ENCODE assay signal across 1 cellular context in the genomic region with DNA sequence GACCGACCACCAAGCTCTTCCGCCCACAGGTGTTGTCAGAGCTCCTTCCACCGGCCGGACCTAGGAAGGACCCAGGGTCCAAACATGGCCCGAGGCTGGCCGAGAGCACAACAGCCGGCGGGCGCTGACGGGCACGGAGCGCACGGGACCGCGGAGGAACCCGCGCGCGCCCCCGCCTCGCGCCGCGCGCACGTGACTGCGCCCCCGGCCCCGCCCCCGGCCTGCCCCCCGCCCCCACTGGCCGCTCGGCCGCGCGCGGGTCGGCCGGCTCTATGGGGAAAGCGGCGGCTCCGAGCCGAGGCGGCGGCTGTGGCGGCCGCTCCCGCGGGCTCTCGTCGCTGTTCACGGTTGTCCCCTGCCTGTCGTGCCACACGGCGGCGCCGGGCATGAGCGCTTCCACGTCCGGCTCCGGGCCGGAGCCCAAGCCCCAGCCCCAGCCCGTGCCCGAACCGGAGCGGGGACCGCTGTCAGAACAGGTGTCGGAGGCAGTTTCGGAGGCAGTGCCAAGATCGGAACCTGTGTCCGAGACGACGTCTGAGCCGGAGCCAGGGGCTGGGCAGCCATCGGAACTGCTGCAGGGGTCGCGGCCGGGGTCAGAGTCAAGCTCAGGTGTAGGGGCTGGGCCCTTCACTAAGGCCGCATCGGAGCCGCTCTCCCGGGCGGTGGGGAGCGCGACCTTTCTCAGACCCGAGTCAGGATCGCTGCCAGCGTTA.
TF ChIP-seq lines count a peak whose summit lies in the region.

A gene with protein sequence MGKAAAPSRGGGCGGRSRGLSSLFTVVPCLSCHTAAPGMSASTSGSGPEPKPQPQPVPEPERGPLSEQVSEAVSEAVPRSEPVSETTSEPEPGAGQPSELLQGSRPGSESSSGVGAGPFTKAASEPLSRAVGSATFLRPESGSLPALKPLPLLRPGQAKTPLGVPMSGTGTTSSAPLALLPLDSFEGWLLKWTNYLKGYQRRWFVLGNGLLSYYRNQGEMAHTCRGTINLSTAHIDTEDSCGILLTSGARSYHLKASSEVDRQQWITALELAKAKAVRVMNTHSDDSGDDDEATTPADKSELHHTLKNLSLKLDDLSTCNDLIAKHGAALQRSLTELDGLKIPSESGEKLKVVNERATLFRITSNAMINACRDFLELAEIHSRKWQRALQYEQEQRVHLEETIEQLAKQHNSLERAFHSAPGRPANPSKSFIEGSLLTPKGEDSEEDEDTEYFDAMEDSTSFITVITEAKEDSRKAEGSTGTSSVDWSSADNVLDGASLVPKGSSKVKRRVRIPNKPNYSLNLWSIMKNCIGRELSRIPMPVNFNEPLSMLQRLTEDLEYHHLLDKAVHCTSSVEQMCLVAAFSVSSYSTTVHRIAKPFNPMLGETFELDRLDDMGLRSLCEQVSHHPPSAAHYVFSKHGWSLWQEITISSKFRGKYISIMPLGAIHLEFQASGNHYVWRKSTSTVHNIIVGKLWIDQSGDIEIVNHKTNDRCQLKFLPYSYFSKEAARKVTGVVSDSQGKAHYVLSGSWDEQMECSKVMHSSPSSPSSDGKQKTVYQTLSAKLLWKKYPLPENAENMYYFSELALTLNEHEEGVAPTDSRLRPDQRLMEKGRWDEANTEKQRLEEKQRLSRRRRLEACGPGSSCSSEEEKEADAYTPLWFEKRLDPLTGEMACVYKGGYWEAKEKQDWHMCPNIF (plus strand): TSS at position 237 of the 713 bp plus-strand sequence. CDS start 36 bp downstream, at position 273.

TF ChIP-seq in HCT116, 20 proteins besides CTCF, POLR2A, EP300 and RAD21 (continued from another document):
- TF ChIP-seq, protein P1, sequence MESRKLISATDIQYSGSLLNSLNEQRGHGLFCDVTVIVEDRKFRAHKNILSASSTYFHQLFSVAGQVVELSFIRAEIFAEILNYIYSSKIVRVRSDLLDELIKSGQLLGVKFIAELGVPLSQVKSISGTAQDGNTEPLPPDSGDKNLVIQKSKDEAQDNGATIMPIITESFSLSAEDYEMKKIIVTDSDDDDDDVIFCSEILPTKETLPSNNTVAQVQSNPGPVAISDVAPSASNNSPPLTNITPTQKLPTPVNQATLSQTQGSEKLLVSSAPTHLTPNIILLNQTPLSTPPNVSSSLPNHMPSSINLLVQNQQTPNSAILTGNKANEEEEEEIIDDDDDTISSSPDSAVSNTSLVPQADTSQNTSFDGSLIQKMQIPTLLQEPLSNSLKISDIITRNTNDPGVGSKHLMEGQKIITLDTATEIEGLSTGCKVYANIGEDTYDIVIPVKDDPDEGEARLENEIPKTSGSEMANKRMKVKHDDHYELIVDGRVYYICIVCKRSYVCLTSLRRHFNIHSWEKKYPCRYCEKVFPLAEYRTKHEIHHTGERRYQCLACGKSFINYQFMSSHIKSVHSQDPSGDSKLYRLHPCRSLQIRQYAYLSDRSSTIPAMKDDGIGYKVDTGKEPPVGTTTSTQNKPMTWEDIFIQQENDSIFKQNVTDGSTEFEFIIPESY (IDR thresholded peaks at IDR 0.05; ENCODE audit: extremely low read depth, insufficient replicate concordance, low read length): no peak
- TF ChIP-seq ZNF274 (IDR thresholded peaks at IDR 0.05; ENCODE audit: low read depth, low read length): no peak
